ENCODE assay signal across 22 cellular contexts in the genomic region with DNA sequence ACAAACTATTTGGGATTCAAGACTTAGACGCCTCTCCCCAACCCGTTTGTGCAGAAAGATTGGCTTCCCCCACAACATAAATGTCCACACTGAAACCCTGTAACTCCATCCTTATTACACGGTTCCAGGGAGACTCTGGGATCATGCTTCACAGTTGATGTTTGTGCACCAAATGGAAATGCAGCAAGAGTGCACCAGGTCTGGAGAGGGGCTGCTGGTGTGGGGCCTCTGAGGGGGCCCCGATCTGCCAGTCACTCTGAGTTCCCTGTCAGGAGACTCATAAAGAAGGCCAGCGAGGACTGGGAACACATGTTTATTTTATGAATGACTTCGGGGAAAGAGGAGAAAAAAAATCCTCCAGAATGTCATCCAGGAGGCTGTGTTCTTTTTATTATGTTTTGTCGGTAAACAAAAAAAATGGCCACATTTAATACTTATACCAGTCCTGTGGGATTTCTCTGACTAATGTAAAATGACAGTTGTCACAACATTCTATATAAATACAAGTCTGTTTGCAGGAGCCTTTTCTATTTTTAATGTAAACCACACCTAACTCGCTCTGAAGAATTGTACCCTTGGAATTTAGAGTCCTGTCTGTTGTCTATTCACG.
"Had no signal": no experiment of that assay in that cellular context is flagged by ENCODE, and none has a peak within 500 bp of the region (broad histone marks: within the 10 kb centered on the region; RNA-seq: fewer than 3 reads in every experiment).

No MANE protein-coding gene starts in this region.

- H3K27ac ChIP-seq: ascending aorta, breast epithelium, coronary artery, gastroesophageal sphincter, heart left ventricle, sigmoid colon, spleen, thoracic aorta, upper lobe of right lung had no signal

- H3K9me3 ChIP-seq: ascending aorta, sigmoid colon, thoracic aorta, upper lobe of right lung had no signal

- DNase-seq: activated CD4-positive, alpha-beta T cell treated with anti-CD3 and anti-CD28 coated beads for 36 hours; activated CD4-positive, alpha-beta T cell treated with anti-CD3 and anti-CD28 coated beads, Interleukin-2, amount 50 U/mL, for 48 hours; activated effector memory CD4-positive, alpha-beta T cell treated with Interleukin-2 at 50 U/mL for 16 hours; activated naive CD4-positive, alpha-beta T cell treated with anti-CD3 and anti-CD28 coated beads, Interleukin-2, amount 50 U/mL, for 16 hours; activated T-cell treated with anti-CD3 and anti-CD28 coated beads, Interleukin-2, amount 50 U/mL, for 4 hours; heart left ventricle; kidney glomerular epithelial cell; mesendoderm; natural killer cell; sigmoid colon; spleen; stimulated activated CD4-positive, alpha-beta T cell treated with anti-CD3 and anti-CD28 coated beads, Interleukin-4, amount 100 ng/mL, for 4 hours; stimulated activated naive B cell treated with anti-CD40 and anti-IgM and Interleukin-4, amounts not matched to agents 10 μg/mL and 1 μg/mL and 100 μg/mL, for 72 hours; upper lobe of right lung had no signal

- H3K4me3 ChIP-seq: ascending aorta, breast epithelium, coronary artery, gastroesophageal sphincter, heart left ventricle, sigmoid colon, spleen, thoracic aorta, upper lobe of right lung had no signal

- H3K4me3 Mint-ChIP-seq: activated CD4-positive, alpha-beta T cell treated with anti-CD3 and anti-CD28 coated beads for 36 hours; activated T-cell treated with anti-CD3 and anti-CD28 coated beads, Interleukin-2, amount 50 U/mL, for 4 hours; natural killer cell; stimulated activated naive B cell treated with anti-CD40 and anti-IgM and Interleukin-4, amounts not matched to agents 10 μg/mL and 1 μg/mL and 100 μg/mL, for 72 hours; T-helper 2 cell treated with Interferon-gamma antibody and Interleukin-4, amounts not matched to agents 5 μg/mL and 100 μg/mL, for 36 hours; WTC11 had no signal

- H3K4me1 Mint-ChIP-seq: activated CD4-positive, alpha-beta T cell treated with anti-CD3 and anti-CD28 coated beads for 36 hours; natural killer cell; stimulated activated naive B cell treated with anti-CD40 and anti-IgM and Interleukin-4, amounts not matched to agents 10 μg/mL and 1 μg/mL and 100 μg/mL, for 72 hours had no signal

- H3K36me3 ChIP-seq: ascending aorta, breast epithelium, gastroesophageal sphincter, heart left ventricle, sigmoid colon, spleen, thoracic aorta, upper lobe of right lung had no signal

- H3K27ac Mint-ChIP-seq: activated CD4-positive, alpha-beta T cell treated with anti-CD3 and anti-CD28 coated beads for 36 hours; natural killer cell; stimulated activated naive B cell treated with anti-CD40 and anti-IgM and Interleukin-4, amounts not matched to agents 10 μg/mL and 1 μg/mL and 100 μg/mL, for 72 hours; T-helper 2 cell treated with Interferon-gamma antibody and Interleukin-4, amounts not matched to agents 5 μg/mL and 100 μg/mL, for 36 hours; WTC11 had no signal

- H3K9me3 Mint-ChIP-seq: natural killer cell; T-helper 2 cell treated with Interferon-gamma antibody and Interleukin-4, amounts not matched to agents 5 μg/mL and 100 μg/mL, for 36 hours had no signal

- ATAC-seq: activated CD4-positive, alpha-beta T cell treated with anti-CD3 and anti-CD28 coated beads for 36 hours; activated T-cell treated with anti-CD3 and anti-CD28 coated beads, Interleukin-2, amount 50 U/mL, for 4 hours; esophagus mucosa; gastroesophageal sphincter; heart left ventricle; natural killer cell; stimulated activated naive B cell treated with anti-CD40 and anti-IgM and Interleukin-4, amounts not matched to agents 10 μg/mL and 1 μg/mL and 100 μg/mL, for 72 hours; upper lobe of right lung; WTC11 had no signal

- H3K4me1 ChIP-seq: ascending aorta, breast epithelium, spleen had no signal

- H3K36me3 Mint-ChIP-seq: natural killer cell; stimulated activated naive B cell treated with anti-CD40 and anti-IgM and Interleukin-4, amounts not matched to agents 10 μg/mL and 1 μg/mL and 100 μg/mL, for 72 hours had no signal

- H3K27me3 ChIP-seq: ascending aorta, breast epithelium, heart left ventricle, sigmoid colon had no signal
